Comparison of ENCODE assay signal across 1 cellular context in genomic region chr6:36939005-36939404, GRCh38.
TF ChIP-seq lines count a peak whose summit lies in the region.

No MANE protein-coding gene starts in this region.

TF ChIP-seq in K562, 482 proteins besides CTCF, POLR2A, EP300 and RAD21:
- TF ChIP-seq ZFX (CRISPR knock-in tag; IDR thresholded peaks at IDR 0.05): 0 out of 2 replicates have a peak, but pooled peaks have one; percentile 12
